ENCODE assay signal across 18 cellular contexts in genomic region chr11:73239111-73239521, GRCh38. TPM values are rescaled to one million over a fixed set of nuclear protein-coding genes. Genes with fewer than 3 reads are reported as not detected.
DNase-seq lines count a peak whose midpoint lies in the region; ATAC-seq and TF ChIP-seq lines count a peak whose summit lies in the region.
"Had no signal": no experiment of that assay in that cellular context is flagged by ENCODE, and none has a peak within 500 bp of the region (broad histone marks: within the 10 kb centered on the region; RNA-seq: fewer than 3 reads in every experiment).

No MANE protein-coding gene starts in this region.

- intact Hi-C loops in right lobe of liver (cut with DNase I), result loop anchor here in 1 of 2 donors (5.0 kb wide), 1 partner anchor 52 kb away; no protein-coding TSS in a partner anchor
- intact Hi-C loops in testis (cut with DNase I; ENCODE audit: low total_unique reads), result no loop called here

- no peaks in the 10 kb centered on the region for H3K36me3 ChIP-seq in right lobe of liver
- peaks cover 6 to 13% (median 10%) of the 10 kb centered on the region in 3 donors for H3K36me3 ChIP-seq in skeletal muscle tissue (ENCODE audit: control insufficient read depth in 3 of 3, insufficient read depth in 3 of 3, low read length in 3 of 3)
- no peaks in the 10 kb centered on the region for H3K36me3 ChIP-seq in testis (ENCODE audit: low read depth, missing control alignments)

- peaks cover 0 to 20% (median 0%) of the 10 kb centered on the region in 4 donors for H3K4me1 ChIP-seq in right lobe of liver
- peaks cover 80 to 90% (median 89%) of the 10 kb centered on the region in 3 donors for H3K4me1 ChIP-seq in skeletal muscle tissue (ENCODE audit: control insufficient read depth in 3 of 3, insufficient read depth in 3 of 3, low read length in 3 of 3)
- H3K4me1 ChIP-seq in testis, result peaks cover 7% of the 10 kb centered on the region

- H3K27ac ChIP-seq in coronary artery (peak overlapping the region in 1 of 2 donors; percentile 52), right lobe of liver (no peak overlapping the region), skeletal muscle tissue (ENCODE audit: low read depth, low read length) (peak overlapping the region; percentile 96), testis (no peak overlapping the region)
- H3K27ac ChIP-seq: 22Rv1 had no signal

- TF ChIP-seq CTCF in coronary artery (IDR thresholded peaks at IDR 0.05) (no peak), right lobe of liver (IDR thresholded peaks at IDR 0.05) (no peak), testis (IDR thresholded peaks at IDR 0.05) (no peak)

- H3K9ac ChIP-seq in skeletal muscle tissue (ENCODE audit: low read depth in 1 of 3, low read length in 3 of 3), result peak overlapping the region; percentile 66 to 81 (median 74)

- H3K4me3 ChIP-seq in coronary artery, result no peak overlapping the region
- H3K4me3 ChIP-seq in right lobe of liver, result no peak overlapping the region
- H3K4me3 ChIP-seq in skeletal muscle tissue (ENCODE audit: low read length in 3 of 3), result peak overlapping the region in 1 of 3 donors; percentile 6
- H3K4me3 ChIP-seq in testis, result no peak overlapping the region
- H3K4me3 ChIP-seq: K562 had no signal

- peak; percentile 56 for DNase-seq in activated effector memory CD4-positive, alpha-beta T cell treated with anti-CD3 and anti-CD28 coated beads, Interleukin-2, amount 50 U/mL, for 16 hours
- DNase-seq in activated effector memory CD4-positive, alpha-beta T cell treated with Interleukin-2 at 50 U/mL for 16 hours, result no peak
- DNase-seq in coronary artery (ENCODE audit: low spot score) (peak; percentile 73), right lobe of liver (peak; percentile 4 to 33 (median 10)), testis (no peak)
- DNase-seq in stimulated activated CD8-positive, alpha-beta memory T cell treated with anti-CD3 and anti-CD28 coated beads, Interleukin-4, amount 100 ng/mL, for 48 hours, result no peak
- DNase-seq: C1 segment of cervical spinal cord; H7; NCI-H146; NCI-H2107; NCI-H226; NCI-H526 treated with DMSO at 0.1 percent for 48 hours; NK-92 treated with Interleukin-12 subunit alpha and Interleukin-12 subunit beta, amount 100 ng/mL, for 24 hours; OCI-M1 had no signal

- no peaks in the 10 kb centered on the region for H3K27me3 ChIP-seq in right lobe of liver
- H3K27me3 ChIP-seq in skeletal muscle tissue (ENCODE audit: control insufficient read depth in 3 of 3, insufficient read depth in 3 of 3, low read length in 3 of 3), result no peaks in the 10 kb centered on the region
- H3K27me3 ChIP-seq in testis, result no peaks in the 10 kb centered on the region

- H3K9me3 ChIP-seq in right lobe of liver (no peaks in the 10 kb centered on the region), skeletal muscle tissue (ENCODE audit: control insufficient read depth in 3 of 3, low read length in 3 of 3) (no peaks in the 10 kb centered on the region), testis (no peaks in the 10 kb centered on the region)

- TF ChIP-seq POLR2A in right lobe of liver (IDR thresholded peaks at IDR 0.05), result no peak
- no peak for TF ChIP-seq POLR2A in testis (IDR thresholded peaks at IDR 0.05)

- ATAC-seq in right lobe of liver (no peak), HG03571 (IDR thresholded peaks at IDR 0.05; ENCODE audit: unreplicated experiment) (no peak)
- ATAC-seq: K562 had no signal

- WGBS in right lobe of liver (ENCODE audit: insufficient coverage, low coverage, low lambda C conversion rate, missing lambda C conversion rate), result 93% methylated on average over 3 of the region's 6 CpGs
- WGBS in testis, 2 donors, result 82 to 84% methylated on average over 4 to 6 of the region's 6 CpGs

RNA-seq across cellular contexts. Expression of gene P2RY2, which starts 21.0 kb away (rescaled TPM):
- total RNA-seq in right lobe of liver (1 to 10 TPM; 2.6 to 5.1 (median 3.5) TPM), skeletal muscle tissue (1.0 TPM), testis (1 to 10 TPM; 2.0 to 3.6 TPM)
- polyA plus RNA-seq in testis (ENCODE audit: insufficient read depth, low read depth, low replicate concordance), result 0.94 TPM
- total RNA-seq: K562 had no signal
- polyA plus RNA-seq: K562 had no signal

RNA-seq across cellular contexts. Expression of gene P2RY6, which starts 33.0 kb away (rescaled TPM):
- total RNA-seq in right lobe of liver (1 to 10 TPM in 1 of 6 experiments, under 1 TPM in 5; 0.24 to 1.8 (median 0.62) TPM), skeletal muscle tissue (2.1 TPM), testis (under 1 TPM; 0.25 to 0.47 TPM)
- polyA plus RNA-seq in testis (ENCODE audit: insufficient read depth, low read depth, low replicate concordance), result 2.7 TPM
- total RNA-seq: K562 had no signal
- polyA plus RNA-seq: K562 had no signal

Comparison
In these comparisons a context has a peak if more than half of its experiments do, and no peak if none do; other contexts are left out.
1. DNase-seq: peak in activated effector memory CD4-positive, alpha-beta T cell treated with anti-CD3 and anti-CD28 coated beads, Interleukin-2, amount 50 U/mL, for 16 hours (single experiment), coronary artery (single experiment) and right lobe of liver (3 of 3); none in activated effector memory CD4-positive, alpha-beta T cell treated with Interleukin-2 at 50 U/mL for 16 hours (single experiment), stimulated activated CD8-positive, alpha-beta memory T cell treated with anti-CD3 and anti-CD28 coated beads, Interleukin-4, amount 100 ng/mL, for 48 hours (single experiment) and testis (single experiment).